ENCODE assay signal across 6 cellular contexts in the genomic region with DNA sequence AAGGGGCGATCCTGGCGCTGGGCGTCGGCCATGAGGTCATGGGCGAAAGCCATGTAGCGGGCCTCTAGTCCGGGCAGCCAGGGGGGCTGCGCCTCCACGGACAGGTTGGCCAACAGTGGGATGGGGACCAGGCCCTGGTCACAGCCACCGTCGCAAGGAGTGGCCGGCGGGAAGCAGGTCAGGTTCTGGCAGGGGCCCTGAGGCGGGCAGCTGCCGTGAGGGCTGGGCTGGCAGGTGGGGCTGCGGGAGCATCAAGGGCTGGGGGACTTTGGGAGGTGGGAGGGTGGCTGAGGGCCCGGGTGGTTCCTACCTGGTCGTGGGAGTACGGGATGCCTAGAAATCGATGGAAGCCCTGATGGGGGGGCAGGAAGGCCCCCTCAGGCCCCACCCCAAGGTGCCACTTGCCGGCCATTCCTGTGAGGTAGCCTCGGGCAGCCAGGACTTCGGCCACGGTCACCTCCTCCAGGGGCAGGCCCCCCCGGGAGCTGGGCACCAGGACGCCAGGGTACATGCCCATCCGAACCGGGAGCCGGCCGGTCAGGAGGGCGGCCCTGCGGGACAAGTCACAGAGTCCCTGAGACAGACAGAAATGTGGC. TPM values are rescaled to one million over a fixed set of nuclear protein-coding genes. Genes with fewer than 3 reads are reported as not detected.
A peak's percentile ranks its signal among the peaks of the same experiment; 100 is the strongest.
DNase-seq lines count a peak whose midpoint lies in the region; ATAC-seq, FAIRE-seq and TF ChIP-seq lines count a peak whose summit lies in the region.

No MANE protein-coding gene starts in this region.

- TF ChIP-seq CTCF in GM12875 (IDR thresholded peaks at IDR 0.05; ENCODE audit: borderline replicate concordance, insufficient read depth, low read depth, low read length) = no peak
- no peak for TF ChIP-seq CTCF in GM12878 (IDR thresholded peaks at IDR 0.05 in 2 of 3, conservative IDR thresholded peaks at IDR 0.05 in 1 of 3; ENCODE audit: control insufficient read depth in 2 of 3, extremely low read depth in 1 of 3, insufficient read depth in 1 of 3, low read depth in 3 of 3, low read length in 3 of 3)
- TF ChIP-seq CTCF in natural killer cell (IDR thresholded peaks at IDR 0.05) = no peak

- SMC1A ChIA-PET in GM12878 (lab: Charles Lee; ENCODE audit: uncharacterized antibody, unreplicated experiment) = interaction anchor here (1.1 kb wide), 1 partner anchor 65 kb away, joined by 5 read pairs; no protein-coding TSS in a partner anchor

- peak overlapping the region; percentile 81 for H3K4me3 Mint-ChIP-seq in natural killer cell

- DNase-seq in GM12878 (ENCODE audit: low read depth, low spot score) (no peak), natural killer cell (no peak), DMS79 (lab: John Stamatoyannopoulos, UW) (no peak), SKM-1 treated with dmso at 0.1 percent for 144 hours (lab: John Stamatoyannopoulos, UW; ENCODE audit: unreplicated experiment) (no peak)
- no peak for DNase-seq in activated CD4-positive, alpha-beta T cell treated with anti-CD3 and anti-CD28 coated beads, Interleukin-2, amount 50 U/mL, for 1 hour

- H3K36me3 ChIP-seq in GM12878 (ENCODE audit: control insufficient read depth in 2 of 2, insufficient read depth in 2 of 2, low read length in 1 of 2) = no peaks in the 10 kb centered on the region; a peak in 2 of 4 replicates

- H3K4me1 Mint-ChIP-seq in natural killer cell = peaks cover 30 to 44% of the 10 kb centered on the region in 2 donors

- intact Hi-C loops in GM12878 (cut with micrococcal nuclease; ENCODE audit: unreplicated experiment) (no loop called here), natural killer cell (cut with micrococcal nuclease) (no loop called here)

- H3K4me1 ChIP-seq in GM12878 (ENCODE audit: control insufficient read depth, insufficient read depth, low read length) = peaks cover 16% of the 10 kb centered on the region

- ATAC-seq in GM12878 (no peak), natural killer cell (no peak)

- peak overlapping the region; percentile 87 for H3K9ac ChIP-seq in GM12878 (ENCODE audit: control insufficient read depth, insufficient read depth, low read length)

- RAD21 ChIA-PET in GM12878 (lab: Charles Lee; ENCODE audit: unreplicated experiment) = no interaction called here

- no TSS peak for BruUV-seq in GM12878 (replicated peaks; lab: Mats Ljungman, UMichigan)

- H3K27ac Mint-ChIP-seq in natural killer cell = peak overlapping the region; percentile 77 to 94

- 70% methylated on average over 27 of the region's 32 CpGs for WGBS in GM12878 (ENCODE audit: insufficient coverage, insufficient replicate concordance, low lambda C conversion rate, missing lambda C conversion rate)

- no peaks in the 10 kb centered on the region for H3K36me3 Mint-ChIP-seq in natural killer cell

- H3K9me3 Mint-ChIP-seq in natural killer cell = peaks cover 0 to 3% of the 10 kb centered on the region in 2 donors

- no peaks in the 10 kb centered on the region for H3K27me3 ChIP-seq in GM12878 (replicated peaks in 1 of 2; ENCODE audit: control insufficient read depth in 2 of 2, insufficient read depth in 2 of 2, low read length in 1 of 2)

- POLR2A ChIA-PET in GM12878 (lab: Charles Lee) = interaction anchor here (2.2 kb wide), 1 partner anchor 45 kb away, joined by 6 read pairs; the partner anchor contains the start of gene CHKB

- no peak for TF ChIP-seq EP300 in GM12878 (IDR thresholded peaks at IDR 0.05; ENCODE audit: borderline replicate concordance in 1 of 2, control insufficient read depth in 1 of 2, low read depth in 2 of 2, low read length in 2 of 2)

- peak overlapping the region; percentile 85 for H3K4me2 ChIP-seq in GM12878 (ENCODE audit: control insufficient read depth, insufficient read depth)

- peaks cover 0 to 6% of the 10 kb centered on the region in 2 donors for H3K27me3 Mint-ChIP-seq in natural killer cell (ENCODE audit: low read depth in 2 of 2)

- CTCF ChIA-PET in GM12878 (lab: Yijun Ruan, JAX) = interaction anchor here (1.0 kb wide), 1 partner anchor 73 kb away, joined by 3 read pairs; no protein-coding TSS in a partner anchor

- H3K4me3 ChIP-seq in GM12875 (ENCODE audit: low read depth, low read length) = peak overlapping the region; percentile 88
- H3K4me3 ChIP-seq in GM12878 = peak overlapping the region; percentile 95

- in situ Hi-C loops in GM12878 (cut with MboI) = no loop called here

- TF ChIP-seq POLR2A in GM12878 (IDR thresholded peaks at IDR 0.05; ENCODE audit: low read depth, low read length) = no peak

- H2AFZ ChIP-seq in GM12878 (ENCODE audit: control insufficient read depth, low read depth, low read length) = no peak overlapping the region

- H4K20me1 ChIP-seq in GM12878 (ENCODE audit: control insufficient read depth, insufficient read depth) = no peaks in the 10 kb centered on the region

- no peaks in the 10 kb centered on the region for H3K9me3 ChIP-seq in GM12878 (replicated peaks; ENCODE audit: control insufficient read depth, insufficient read depth, low read length)

- FAIRE-seq in GM12878 (lab: Jason Lieb, UNC) = no peak

- peaks cover 11% of the 10 kb centered on the region for H3K79me2 ChIP-seq in GM12878 (ENCODE audit: control insufficient read depth, insufficient read depth, low read length)

- no peak for TF ChIP-seq RAD21 in GM12878 (IDR thresholded peaks at IDR 0.05; ENCODE audit: insufficient read depth, low read depth, low read length)

- peak overlapping the region; percentile 79 for H3K27ac ChIP-seq in GM12878 (ENCODE audit: control insufficient read depth, insufficient read depth)

RNA-seq across cellular contexts. Expression of gene ARSA, which starts 1.0 kb away (rescaled TPM):
- total RNA-seq in GM12878 (2013; cell fraction: nucleolus; rRNA removed) = 16.9 and 17.4 TPM in 2 replicates
- total RNA-seq in GM12878 (2014; rRNA removed) (16.7 and 18.9 TPM in 2 replicates), GM12878 (2014; rRNA removed; fragmentation: Illumina TruSeq; extraction: Trizol) (3.2 and 3.7 TPM in 2 replicates), GM12878 (2021) (24.5 and 26.3 TPM in 2 replicates), natural killer cell (10 to 100 TPM; 69.2 to 77.8 (median 69.3) TPM)
- 4.9 TPM for polyA plus RNA-seq in GM12878 (2011; ENCODE audit: low read depth)
- polyA plus RNA-seq in GM12878 (2011; rRNA removed) (1.3 and 5.4 TPM in 2 replicates), GM12878 (2014; fragmentation: Illumina TruSeq; extraction: Trizol) (0.21 and 2.6 TPM in 2 replicates), GM12878 (2014; fragmentation: Nextera tagmentation; extraction: Ambion mirVana) (1 to 10 TPM in 1 of 2 experiments, under 1 TPM in 1; 0.39 to 1.7 TPM), GM12878 (2014; rRNA removed) (22.1 and 24.3 TPM in 2 replicates), GM12878 (2016; fragmentation: Nextera tagmentation; extraction: Ambion mirVana) (10 to 100 TPM; 14.2 to 14.3 TPM)
- 5.4 and 8.9 TPM in 2 replicates for polyA plus RNA-seq in GM12878 (2011; cell fraction: cytosol; rRNA removed)
- 63.6 and 77.8 TPM in 2 replicates for polyA plus RNA-seq in GM12878 (2011; cell fraction: nucleus; rRNA removed)
- polyA plus RNA-seq in GM12878 (2012) = 15.5 and 16.4 TPM in 2 replicates
- 1.7 and 3.0 TPM in 2 replicates for polyA minus RNA-seq in GM12878 (2011; rRNA and poly(A)+ RNA removed)
- polyA minus RNA-seq in GM12878 (2011; cell fraction: cytosol; rRNA and poly(A)+ RNA removed) = 2.9 and 4.7 TPM in 2 replicates
- 11.1 and 20.8 TPM in 2 replicates for polyA minus RNA-seq in GM12878 (2011; cell fraction: nucleus; rRNA and poly(A)+ RNA removed)

RNA-seq across cellular contexts. Expression of gene MAPK8IP2, which starts 26.4 kb away (rescaled TPM):
- total RNA-seq in GM12878 (2013; cell fraction: nucleolus; rRNA removed) = 0.07 and 0.15 TPM in 2 replicates
- total RNA-seq in GM12878 (2014; rRNA removed) (0.11 TPM in 2 replicates), GM12878 (2014; rRNA removed; fragmentation: Illumina TruSeq; extraction: Trizol) (0.04 and 0.05 TPM in 2 replicates), GM12878 (2021) (0.13 and 0.21 TPM in 2 replicates), natural killer cell (under 1 TPM; 0.14 to 0.26 (median 0.18) TPM)
- polyA plus RNA-seq in GM12878 (2011; ENCODE audit: low read depth) = 0.08 TPM
- polyA plus RNA-seq in GM12878 (2011; rRNA removed) (0.01 and 0.03 TPM in 2 replicates), GM12878 (2014; fragmentation: Illumina TruSeq; extraction: Trizol) (0.01 TPM in 1 of 2 replicates, not detected in the other), GM12878 (2014; fragmentation: Nextera tagmentation; extraction: Ambion mirVana) (not detected), GM12878 (2014; rRNA removed) (0.08 and 0.13 TPM in 2 replicates), GM12878 (2016; fragmentation: Nextera tagmentation; extraction: Ambion mirVana) (not detected)
- 0.03 and 0.04 TPM in 2 replicates for polyA plus RNA-seq in GM12878 (2011; cell fraction: cytosol; rRNA removed)
- polyA plus RNA-seq in GM12878 (2011; cell fraction: nucleus; rRNA removed) = 0.13 and 0.25 TPM in 2 replicates
- 0.11 TPM in 2 replicates for polyA plus RNA-seq in GM12878 (2012)
- 0.05 TPM in 1 of 2 replicates, not detected in the other for polyA minus RNA-seq in GM12878 (2011; rRNA and poly(A)+ RNA removed)
- polyA minus RNA-seq in GM12878 (2011; cell fraction: cytosol; rRNA and poly(A)+ RNA removed) = not detected in 2 replicates
- polyA minus RNA-seq in GM12878 (2011; cell fraction: nucleus; rRNA and poly(A)+ RNA removed) = 0.10 TPM in 1 of 2 replicates, not detected in the other

RNA-seq across cellular contexts. Expression of gene CHKB, which starts 44.3 kb away (rescaled TPM):
- total RNA-seq in GM12878 (2013; cell fraction: nucleolus; rRNA removed) = 97.2 and 101 TPM in 2 replicates
- total RNA-seq in GM12878 (2014; rRNA removed) = 53.5 and 58.4 TPM in 2 replicates
- total RNA-seq in GM12878 (2014; rRNA removed; fragmentation: Illumina TruSeq; extraction: Trizol) = 36.4 and 37.9 TPM in 2 replicates
- 57.5 and 62.4 TPM in 2 replicates for total RNA-seq in GM12878 (2021)
- 44.0 TPM for polyA plus RNA-seq in GM12878 (2011; ENCODE audit: low read depth)
- 46.7 and 56.3 TPM in 2 replicates for polyA plus RNA-seq in GM12878 (2011; rRNA removed)
- polyA plus RNA-seq in GM12878 (2011; cell fraction: cytosol; rRNA removed) = 45.3 and 53.9 TPM in 2 replicates
- polyA plus RNA-seq in GM12878 (2011; cell fraction: nucleus; rRNA removed) = 254 and 292 TPM in 2 replicates
- polyA plus RNA-seq in GM12878 (2012) = 62.2 and 66.5 TPM in 2 replicates
- 59.5 and 67.9 TPM in 2 replicates for polyA plus RNA-seq in GM12878 (2014; fragmentation: Illumina TruSeq; extraction: Trizol)
- polyA plus RNA-seq in GM12878 (2014; fragmentation: Nextera tagmentation; extraction: Ambion mirVana) = 10 to 100 TPM in 1 of 2 experiments, 1 to 10 TPM in 1; 10.0 to 20.6 TPM
- polyA plus RNA-seq in GM12878 (2014; rRNA removed) = 85.9 and 93.9 TPM in 2 replicates
- polyA plus RNA-seq in GM12878 (2016; fragmentation: Nextera tagmentation; extraction: Ambion mirVana) = 10 to 100 TPM; 39.0 to 57.6 TPM
- polyA minus RNA-seq in GM12878 (2011; rRNA and poly(A)+ RNA removed) = 11.6 and 22.6 TPM in 2 replicates
- 8.3 and 11.9 TPM in 2 replicates for polyA minus RNA-seq in GM12878 (2011; cell fraction: cytosol; rRNA and poly(A)+ RNA removed)
- polyA minus RNA-seq in GM12878 (2011; cell fraction: nucleus; rRNA and poly(A)+ RNA removed) = 30.1 and 48.3 TPM in 2 replicates
- total RNA-seq in natural killer cell = 100 to 1,000 TPM; 166 to 204 (median 180) TPM

RNA-seq across cellular contexts. Expression of gene SHANK3, which starts 45.7 kb away (rescaled TPM):
- total RNA-seq in GM12878 (2013; cell fraction: nucleolus; rRNA removed) = 0.12 and 0.19 TPM in 2 replicates
- total RNA-seq in GM12878 (2014; rRNA removed) = 0.06 TPM in 1 of 2 replicates, not detected in the other
- total RNA-seq in GM12878 (2014; rRNA removed; fragmentation: Illumina TruSeq; extraction: Trizol) = not detected in 2 replicates
- total RNA-seq in GM12878 (2021) = 0.08 and 0.10 TPM in 2 replicates
- polyA plus RNA-seq in GM12878 (2011; ENCODE audit: low read depth) = not detected
- polyA plus RNA-seq in GM12878 (2011; rRNA removed) = 0.03 and 0.04 TPM in 2 replicates
- 0.03 and 0.04 TPM in 2 replicates for polyA plus RNA-seq in GM12878 (2011; cell fraction: cytosol; rRNA removed)
- 0.38 and 0.45 TPM in 2 replicates for polyA plus RNA-seq in GM12878 (2011; cell fraction: nucleus; rRNA removed)
- polyA plus RNA-seq in GM12878 (2012) = 0.09 and 0.10 TPM in 2 replicates
- polyA plus RNA-seq in GM12878 (2014; fragmentation: Illumina TruSeq; extraction: Trizol) = under 0.01 TPM in 1 of 2 replicates, not detected in the other
- not detected for polyA plus RNA-seq in GM12878 (2014; fragmentation: Nextera tagmentation; extraction: Ambion mirVana)
- 0.06 TPM in 1 of 2 replicates, not detected in the other for polyA plus RNA-seq in GM12878 (2014; rRNA removed)
- polyA plus RNA-seq in GM12878 (2016; fragmentation: Nextera tagmentation; extraction: Ambion mirVana) = not detected
- under 0.01 TPM in 1 of 2 replicates, not detected in the other for polyA minus RNA-seq in GM12878 (2011; rRNA and poly(A)+ RNA removed)
- polyA minus RNA-seq in GM12878 (2011; cell fraction: cytosol; rRNA and poly(A)+ RNA removed) = not detected in 2 replicates
- 0.10 and 0.12 TPM in 2 replicates for polyA minus RNA-seq in GM12878 (2011; cell fraction: nucleus; rRNA and poly(A)+ RNA removed)
- total RNA-seq in natural killer cell = under 1 TPM in 1 of 3 donors, not detected in 2; 0.07 TPM

RNA-seq across cellular contexts. Expression of gene CPT1B, which starts 48.7 kb away (rescaled TPM):
- total RNA-seq in GM12878 (2013; cell fraction: nucleolus; rRNA removed) = 75.2 and 82.7 TPM in 2 replicates
- total RNA-seq in GM12878 (2014; rRNA removed) (28.3 and 28.9 TPM in 2 replicates), GM12878 (2014; rRNA removed; fragmentation: Illumina TruSeq; extraction: Trizol) (12.0 and 13.6 TPM in 2 replicates), GM12878 (2021) (37.0 and 40.8 TPM in 2 replicates), natural killer cell (10 to 100 TPM; 53.1 to 75.7 (median 55.5) TPM)
- polyA plus RNA-seq in GM12878 (2011; ENCODE audit: low read depth) = 29.0 TPM
- polyA plus RNA-seq in GM12878 (2011; rRNA removed) (26.0 and 36.2 TPM in 2 replicates), GM12878 (2014; fragmentation: Illumina TruSeq; extraction: Trizol) (21.0 and 24.5 TPM in 2 replicates), GM12878 (2014; fragmentation: Nextera tagmentation; extraction: Ambion mirVana) (1 to 10 TPM; 3.5 to 5.7 TPM), GM12878 (2014; rRNA removed) (51.1 and 54.0 TPM in 2 replicates), GM12878 (2016; fragmentation: Nextera tagmentation; extraction: Ambion mirVana) (10 to 100 TPM; 11.5 to 19.0 TPM)
- polyA plus RNA-seq in GM12878 (2011; cell fraction: cytosol; rRNA removed) = 30.5 and 42.8 TPM in 2 replicates
- polyA plus RNA-seq in GM12878 (2011; cell fraction: nucleus; rRNA removed) = 387 and 439 TPM in 2 replicates
- 44.1 and 46.1 TPM in 2 replicates for polyA plus RNA-seq in GM12878 (2012)
- polyA minus RNA-seq in GM12878 (2011; rRNA and poly(A)+ RNA removed) = 9.7 and 19.9 TPM in 2 replicates
- polyA minus RNA-seq in GM12878 (2011; cell fraction: cytosol; rRNA and poly(A)+ RNA removed) = 3.0 and 5.3 TPM in 2 replicates
- 29.0 and 38.0 TPM in 2 replicates for polyA minus RNA-seq in GM12878 (2011; cell fraction: nucleus; rRNA and poly(A)+ RNA removed)
